8 cellular contexts compared by ENCODE assay signal in genomic region chr4:102828497-102828808, GRCh38. TPM values are rescaled to one million over a fixed set of nuclear protein-coding genes. Genes with fewer than 3 reads are reported as not detected.
DNase-seq lines count a peak whose midpoint lies in the region; ATAC-seq and TF ChIP-seq lines count a peak whose summit lies in the region.

No MANE protein-coding gene starts in this region.

- H3K4me1 Mint-ChIP-seq in activated CD4-positive, alpha-beta T cell treated with anti-CD3 and anti-CD28 coated beads for 36 hours = peaks cover 22% of the 10 kb centered on the region

- TF ChIP-seq EP300 in sigmoid colon (IDR thresholded peaks at IDR 0.05) = no peak

- TF ChIP-seq CTCF in GM06990 (IDR thresholded peaks at IDR 0.05; ENCODE audit: insufficient read depth, low read length, poor library complexity, severe bottlenecking) (no peak), fibroblast of pulmonary artery (IDR thresholded peaks at IDR 0.05; ENCODE audit: low read length, missing control alignments) (no peak), sigmoid colon (IDR thresholded peaks at IDR 0.05) (no peak)

- H3K36me3 Mint-ChIP-seq in activated CD4-positive, alpha-beta T cell treated with anti-CD3 and anti-CD28 coated beads for 36 hours (ENCODE audit: low read depth) = peaks cover 11% of the 10 kb centered on the region

- DNase-seq in GM06990 (ENCODE audit: extremely low read depth, insufficient read length) (no peak), RPMI7951 (ENCODE audit: low read depth) (peak; percentile 6), fibroblast of pulmonary artery (ENCODE audit: low read depth) (no peak), sigmoid colon (no peak), DMS 273 (lab: John Stamatoyannopoulos, UW; ENCODE audit: unreplicated experiment) (no peak), DMS53 treated with DMSO at 0.1 percent for 48 hours (lab: John Stamatoyannopoulos, UW; ENCODE audit: unreplicated experiment) (no peak)
- DNase-seq in activated CD4-positive, alpha-beta T cell treated with anti-CD3 and anti-CD28 coated beads for 36 hours = no peak

- peaks cover 4 to 29% (median 22%) of the 10 kb centered on the region in 4 donors for H3K4me1 ChIP-seq in sigmoid colon

- no peaks in the 10 kb centered on the region for H3K9me3 Mint-ChIP-seq in activated CD4-positive, alpha-beta T cell treated with anti-CD3 and anti-CD28 coated beads for 36 hours (ENCODE audit: low read depth)

- intact Hi-C loops in sigmoid colon (cut with DNase I) = loop anchor here (2.0 to 5.0 kb wide), 2 partner anchors 328 to 391 kb away; partner anchors contain the start of gene NFKB1
- intact Hi-C loops in activated CD4-positive, alpha-beta T cell treated with anti-CD3 and anti-CD28 coated beads for 36 hours (cut with DNase I, micrococcal nuclease) = loop anchor here (1.0 to 5.0 kb wide), 11 partner anchors 41 to 1481 kb away; partner anchors contain the start of genes BDH2 (in 2 of the 2), MANBA (in 1 of the 2), NFKB1 (in 1 of the 2) and PPP3CA (in 1 of the 2)

- POLR2A ChIA-PET in activated CD4-positive, alpha-beta T cell treated with anti-CD3 and anti-CD28 coated beads for 36 hours (lab: Charles Lee) = interaction anchor here (0.5 to 5.2 kb wide), 20 partner anchors 9 to 484 kb away, joined by 3 to 106 read pairs (median 6); partner anchors contain the start of genes CISD2, MANBA and SLC39A8

- CTCF ChIA-PET in activated CD4-positive, alpha-beta T cell treated with anti-CD3 and anti-CD28 coated beads for 36 hours (lab: Charles Lee) = interaction anchor here (0.6 to 2.1 kb wide), 14 partner anchors 9 to 1551 kb away, joined by 3 to 15 read pairs (median 4); no protein-coding TSS in a partner anchor

- no peaks in the 10 kb centered on the region for H3K27me3 Mint-ChIP-seq in activated CD4-positive, alpha-beta T cell treated with anti-CD3 and anti-CD28 coated beads for 36 hours

- peak overlapping the region; percentile 99 to 100 (median 100) for H3K27ac ChIP-seq in sigmoid colon

- TF ChIP-seq POLR2A in sigmoid colon (IDR thresholded peaks at IDR 0.05) = no peak

- no peaks in the 10 kb centered on the region; the same call in 1 of the 2 replicates for H3K36me3 ChIP-seq in GM06990 (ENCODE audit: control insufficient read depth, insufficient read depth, low read length)
- H3K36me3 ChIP-seq in sigmoid colon = no peaks in the 10 kb centered on the region

- peak overlapping the region; percentile 80 for H3K4me3 ChIP-seq in GM06990 (replicated peaks; ENCODE audit: low read depth, low read length)
- H3K4me3 ChIP-seq in fibroblast of pulmonary artery (replicated peaks; ENCODE audit: low read depth, low read length) = peak overlapping the region; percentile 98
- peak overlapping the region; percentile 90 to 96 (median 93) for H3K4me3 ChIP-seq in sigmoid colon

- WGBS in sigmoid colon, 2 donors = 0% methylated on average over 4 of the region's 4 CpGs

- H3K9me3 ChIP-seq in sigmoid colon = no peaks in the 10 kb centered on the region

- H3K4me3 Mint-ChIP-seq in activated CD4-positive, alpha-beta T cell treated with anti-CD3 and anti-CD28 coated beads for 36 hours = no peak overlapping the region

- no peak for ATAC-seq in activated CD4-positive, alpha-beta T cell treated with anti-CD3 and anti-CD28 coated beads for 36 hours
- ATAC-seq in HG02798 (IDR thresholded peaks at IDR 0.05; ENCODE audit: poor library complexity, unreplicated experiment) = no peak

- H3K27me3 ChIP-seq in GM06990 (replicated peaks; ENCODE audit: control insufficient read depth, insufficient read depth, low read length) (no peaks in the 10 kb centered on the region), sigmoid colon (no peaks in the 10 kb centered on the region)

- H3K27ac Mint-ChIP-seq in activated CD4-positive, alpha-beta T cell treated with anti-CD3 and anti-CD28 coated beads for 36 hours = no peak overlapping the region

RNA-seq across cellular contexts. Expression of gene UBE2D3, which starts 1.1 kb away (rescaled TPM):
- total RNA-seq in RPMI7951 (2014; rRNA removed; shearing (Covaris generic)) = 337 and 386 TPM in 2 replicates
- 100 to 1,000 TPM; 273 to 404 (median 305) TPM for total RNA-seq in sigmoid colon
- 100 to 1,000 TPM; 206 to 352 (median 348) TPM for polyA plus RNA-seq in sigmoid colon
- 100 to 1,000 TPM; 472 to 686 TPM for total RNA-seq in activated CD4-positive, alpha-beta T cell treated with anti-CD3 and anti-CD28 coated beads for 36 hours

RNA-seq across cellular contexts. Expression of gene CISD2, which starts 40.3 kb away (rescaled TPM):
- 56.1 and 67.0 TPM in 2 replicates for total RNA-seq in RPMI7951 (2014; rRNA removed; shearing (Covaris generic))
- 10 to 100 TPM in 3 of 4 donors, 1 to 10 TPM in 1; 6.5 to 16.5 (median 12.7) TPM for total RNA-seq in sigmoid colon
- polyA plus RNA-seq in sigmoid colon = 10 to 100 TPM; 27.6 to 31.7 (median 27.8) TPM
- 10 to 100 TPM; 33.5 to 35.1 TPM for total RNA-seq in activated CD4-positive, alpha-beta T cell treated with anti-CD3 and anti-CD28 coated beads for 36 hours
